Comparison of ENCODE assay signal across 8 cellular contexts in genomic region chr19:44164327-44164672, GRCh38. TPM values are rescaled to one million over a fixed set of nuclear protein-coding genes. Genes with fewer than 3 reads are reported as not detected.
DNase-seq lines count a peak whose midpoint lies in the region; ATAC-seq, FAIRE-seq and TF ChIP-seq lines count a peak whose summit lies in the region.

No MANE protein-coding gene starts in this region.

- peaks cover 29% of the 10 kb centered on the region for H3K36me3 ChIP-seq in OCI-LY1 (ENCODE audit: insufficient read depth, low read length)
- H3K36me3 ChIP-seq in esophagus muscularis mucosa: peaks cover 16 to 32% (median 23%) of the 10 kb centered on the region in 4 donors
- H3K36me3 ChIP-seq in gastrocnemius medialis: peaks cover 0 to 33% of the 10 kb centered on the region in 2 donors

- in situ Hi-C loops in gastrocnemius medialis (cut with MboI; ENCODE audit: low sequenced_read_pairs in 4 of 4): loop anchor here in 1 of 4 donors (10.0 kb wide), 1 partner anchor 51 kb away; the partner anchor contains the start of gene ZNF227

- H2AFZ ChIP-seq in OCI-LY1 (ENCODE audit: low read length): peak overlapping the region; percentile 50

- no peak for DNase-seq in esophagus muscularis mucosa (ENCODE audit: extremely low spot score)
- no peak for DNase-seq in gastrocnemius medialis
- no peak for DNase-seq in H54 (ENCODE audit: insufficient read length, low spot score)
- no peak for DNase-seq in hepatic stellate cell (ENCODE audit: low spot score)
- DNase-seq in midbrain (lab: John Stamatoyannopoulos, UW): no peak

- FAIRE-seq in H54 (lab: Jason Lieb, UNC): no peak

- no peaks in the 10 kb centered on the region for H4K20me1 ChIP-seq in OCI-LY1 (ENCODE audit: insufficient read depth, low read length)

- no peaks in the 10 kb centered on the region for H3F3A ChIP-seq in OCI-LY1 (ENCODE audit: insufficient read depth, low read length)

- TF ChIP-seq POLR2A in esophagus muscularis mucosa (IDR thresholded peaks at IDR 0.05; ENCODE audit: low read depth) (no peak), gastrocnemius medialis (IDR thresholded peaks at IDR 0.05) (no peak), H54 (IDR thresholded peaks at IDR 0.05; ENCODE audit: low read depth, low read length) (no peak)

- WGBS in esophagus muscularis mucosa: 83% methylated on average over 3 of the region's 3 CpGs

- H3K27me3 ChIP-seq in OCI-LY1 (ENCODE audit: insufficient read depth, low read length) (no peaks in the 10 kb centered on the region), esophagus muscularis mucosa (no peaks in the 10 kb centered on the region), gastrocnemius medialis (no peaks in the 10 kb centered on the region)

- intact Hi-C loops in esophagus muscularis mucosa (cut with DNase I) (loop anchor here (5.0 to 10.0 kb wide), 2 partner anchors 52 to 141 kb away; partner anchors contain the start of genes ZNF225 and ZNF235), gastrocnemius medialis (cut with DNase I; ENCODE audit: low total_unique reads) (loop anchor here (1.0 to 2.0 kb wide), 5 partner anchors 23 to 213 kb away; partner anchors contain the start of genes ZNF221, ZNF225, ZNF234 and ZNF235)

- H3K4me2 ChIP-seq in OCI-LY1 (ENCODE audit: low read length): peak overlapping the region; percentile 98

- H3K9me3 ChIP-seq in OCI-LY1 (ENCODE audit: low read length) (peaks cover 3% of the 10 kb centered on the region; the same call in 1 of the 2 replicates), esophagus muscularis mucosa (peaks cover 3 to 68% (median 57%) of the 10 kb centered on the region in 4 donors), gastrocnemius medialis (peaks cover 0 to 27% (median 6%) of the 10 kb centered on the region in 3 donors)

- no peak for TF ChIP-seq EP300 in esophagus muscularis mucosa (IDR thresholded peaks at IDR 0.05)

- H3K27ac ChIP-seq in OCI-LY1 (ENCODE audit: low read depth, low read length, poor library complexity, severe bottlenecking) (no peak overlapping the region), esophagus muscularis mucosa (replicated peaks in 1 of 4) (peak overlapping the region; percentile 78 to 88 (median 87)), gastrocnemius medialis (peak overlapping the region; percentile 79 to 86 (median 84))

- peak overlapping the region; percentile 68 for H3K4me3 ChIP-seq in OCI-LY1 (ENCODE audit: low read depth, low read length, poor library complexity, severe bottlenecking)
- peak overlapping the region; percentile 67 to 82 (median 71) for H3K4me3 ChIP-seq in esophagus muscularis mucosa
- H3K4me3 ChIP-seq in gastrocnemius medialis: peak overlapping the region; percentile 86 to 95 (median 88)

- 0 out of 2 replicates have a peak, but pooled peaks cover 3% of the 10 kb centered on the region for H3K79me2 ChIP-seq in OCI-LY1 (ENCODE audit: insufficient read depth, low read length)

- H3K4me1 ChIP-seq in OCI-LY1 (ENCODE audit: insufficient read depth, low read length, severe bottlenecking) (peaks cover 15% of the 10 kb centered on the region), esophagus muscularis mucosa (peaks cover 9 to 15% (median 13%) of the 10 kb centered on the region in 4 donors), gastrocnemius medialis (peaks cover 7 to 13% of the 10 kb centered on the region in 2 donors)

- ATAC-seq in GM18858 (IDR thresholded peaks at IDR 0.05; ENCODE audit: unreplicated experiment): peak; percentile 6
- no peak for ATAC-seq in gastrocnemius medialis
- no peak for ATAC-seq in HG02571 (IDR thresholded peaks at IDR 0.05; ENCODE audit: unreplicated experiment)

- H3K9ac ChIP-seq in OCI-LY1 (ENCODE audit: low read length): peak overlapping the region; percentile 76; the same call in 1 of the 2 replicates

- no peaks in the 10 kb centered on the region for H3K9me2 ChIP-seq in OCI-LY1 (ENCODE audit: low read depth, low read length)

- no peak for TF ChIP-seq CTCF in OCI-LY1 (IDR thresholded peaks at IDR 0.05; ENCODE audit: low read length)
- TF ChIP-seq CTCF in esophagus muscularis mucosa (IDR thresholded peaks at IDR 0.05): no peak
- TF ChIP-seq CTCF in gastrocnemius medialis (IDR thresholded peaks at IDR 0.05 in 4 of 5, conservative IDR thresholded peaks at IDR 0.05 in 1 of 5): no peak

RNA-seq across cellular contexts. Expression of gene ZNF226, which starts 0.6 kb away (rescaled TPM):
- total RNA-seq in esophagus muscularis mucosa (10 to 100 TPM; 12.9 to 14.4 (median 13.2) TPM), gastrocnemius medialis (1 to 10 TPM; 3.2 to 6.9 (median 3.8) TPM)

RNA-seq across cellular contexts. Expression of gene ZNF234, which starts 22.9 kb away (rescaled TPM):
- total RNA-seq in esophagus muscularis mucosa (1 to 10 TPM; 5.4 to 7.0 (median 5.7) TPM), gastrocnemius medialis (1 to 10 TPM; 2.2 to 3.5 (median 2.9) TPM)

RNA-seq across cellular contexts. Expression of gene ZNF227, which starts 48.0 kb away (rescaled TPM):
- total RNA-seq in esophagus muscularis mucosa (10 to 100 TPM; 10.9 to 13.3 (median 12.4) TPM), gastrocnemius medialis (10 to 100 TPM in 1 of 4 donors, 1 to 10 TPM in 3; 6.8 to 17.7 (median 8.3) TPM)

RNA-seq across cellular contexts. Expression of gene ZNF225, which starts 51.1 kb away (rescaled TPM):
- 1 to 10 TPM; 3.3 to 6.2 (median 3.9) TPM for total RNA-seq in esophagus muscularis mucosa
- total RNA-seq in gastrocnemius medialis: 1 to 10 TPM in 3 of 4 donors, under 1 TPM in 1; 0.75 to 1.4 (median 1.1) TPM
